ENCODE assay signal across 13 cellular contexts in genomic region chr2:112277591-112278220, GRCh38. TPM values are rescaled to one million over a fixed set of nuclear protein-coding genes. Genes with fewer than 3 reads are reported as not detected.
DNase-seq lines count a peak whose midpoint lies in the region; ATAC-seq and TF ChIP-seq lines count a peak whose summit lies in the region.
"Had no signal": no experiment of that assay in that cellular context is flagged by ENCODE, and none has a peak within 500 bp of the region (broad histone marks: within the 10 kb centered on the region; RNA-seq: fewer than 3 reads in every experiment).

No MANE protein-coding gene starts in this region.

- H3K4me3 Mint-ChIP-seq in activated T-cell treated with anti-CD3 and anti-CD28 coated beads, Interleukin-2, amount 50 U/mL, for 72 hours = peak overlapping the region; percentile 29 to 52
- H3K4me3 Mint-ChIP-seq in activated T-helper 1 cell treated with anti-CD3 and anti-CD28 coated beads, Interleukin-12 subunit alpha, Interleukin-12 subunit beta, Interleukin-2, Interleukin-4 antibody, amounts not matched to agents 30 ng/mL and 10 ng/mL and 1 ng/mL, durations not matched to agents 14 hours and 24 hours and 36 hours = no peak overlapping the region

- intact Hi-C loops in activated T-helper 1 cell treated with anti-CD3 and anti-CD28 coated beads, Interleukin-12 subunit alpha, Interleukin-12 subunit beta, Interleukin-2, Interleukin-4 antibody, amounts not matched to agents 30 ng/mL and 10 ng/mL and 1 ng/mL, durations not matched to agents 14 hours and 24 hours and 36 hours (cut with micrococcal nuclease) = loop anchor here (10.0 kb wide), 1 partner anchor 897 kb away; the partner anchor contains the start of gene PSD4

- WGBS in smooth muscle cell (ENCODE audit: low lambda C conversion rate) = 98% methylated on average over 5 of the region's 5 CpGs

- H3F3A ChIP-seq in OCI-LY1 (ENCODE audit: insufficient read depth, low read length) (peaks cover 4% of the 10 kb centered on the region; the same call in 1 of the 2 replicates), smooth muscle cell (ENCODE audit: low read depth) (peaks cover 3% of the 10 kb centered on the region)

- no peaks in the 10 kb centered on the region for H4K20me1 ChIP-seq in OCI-LY1 (ENCODE audit: insufficient read depth, low read length)
- no peaks in the 10 kb centered on the region for H4K20me1 ChIP-seq in smooth muscle cell (ENCODE audit: low read depth)

- no peaks in the 10 kb centered on the region for H3K36me3 Mint-ChIP-seq in activated T-cell treated with anti-CD3 and anti-CD28 coated beads, Interleukin-2, amount 50 U/mL, for 72 hours (ENCODE audit: insufficient read depth in 2 of 2)
- H3K36me3 Mint-ChIP-seq in activated T-helper 1 cell treated with anti-CD3 and anti-CD28 coated beads, Interleukin-12 subunit alpha, Interleukin-12 subunit beta, Interleukin-2, Interleukin-4 antibody, amounts not matched to agents 30 ng/mL and 10 ng/mL and 1 ng/mL, durations not matched to agents 14 hours and 24 hours and 36 hours (ENCODE audit: low read depth) = peaks cover 5% of the 10 kb centered on the region

- no peaks in the 10 kb centered on the region for H3K9me2 ChIP-seq in OCI-LY1 (ENCODE audit: low read depth, low read length)

- DNase-seq in activated T-cell treated with anti-CD3 and anti-CD28 coated beads, Interleukin-2, amount 50 U/mL, for 72 hours = no peak
- no peak for DNase-seq in activated T-cell treated with anti-CD3 and anti-CD28 coated beads for 4 hours
- DNase-seq in fibroblast of mammary gland (ENCODE audit: low read depth) = peak; percentile 80
- DNase-seq in smooth muscle cell (lab: John Stamatoyannopoulos, UW; ENCODE audit: unreplicated experiment) = no peak
- no peak for DNase-seq in RWPE1 (ENCODE audit: low spot score)
- no peak for DNase-seq in activated T-helper 1 cell treated with anti-CD3 and anti-CD28 coated beads, Interleukin-12 subunit alpha, Interleukin-12 subunit beta, Interleukin-2, Interleukin-4 antibody, amounts not matched to agents 30 ng/mL and 10 ng/mL and 1 ng/mL, durations not matched to agents 14 hours and 24 hours and 36 hours (ENCODE audit: low spot score)
- DNase-seq: ACHN; activated CD4-positive, alpha-beta T cell treated with anti-CD3 and anti-CD28 coated beads, Interleukin-2, amount 50 U/mL, for 4 hours; NCI-H2171; Right ventricle myocardium superior had no signal

- no peaks in the 10 kb centered on the region for H3K79me2 ChIP-seq in OCI-LY1 (ENCODE audit: insufficient read depth, low read length)
- H3K79me2 ChIP-seq in smooth muscle cell (ENCODE audit: low read depth) = peaks cover 15% of the 10 kb centered on the region

- H3K36me3 ChIP-seq in OCI-LY1 (ENCODE audit: insufficient read depth, low read length) (no peaks in the 10 kb centered on the region), smooth muscle cell (ENCODE audit: low read depth) (no peaks in the 10 kb centered on the region)

- no peaks in the 10 kb centered on the region for H3K9me3 Mint-ChIP-seq in activated T-cell treated with anti-CD3 and anti-CD28 coated beads, Interleukin-2, amount 50 U/mL, for 72 hours
- no peaks in the 10 kb centered on the region for H3K9me3 Mint-ChIP-seq in activated T-helper 1 cell treated with anti-CD3 and anti-CD28 coated beads, Interleukin-12 subunit alpha, Interleukin-12 subunit beta, Interleukin-2, Interleukin-4 antibody, amounts not matched to agents 30 ng/mL and 10 ng/mL and 1 ng/mL, durations not matched to agents 14 hours and 24 hours and 36 hours

- peaks cover 30% of the 10 kb centered on the region for H3K4me1 ChIP-seq in OCI-LY1 (ENCODE audit: insufficient read depth, low read length, severe bottlenecking)
- H3K4me1 ChIP-seq in smooth muscle cell (ENCODE audit: low read depth) = peaks cover 20% of the 10 kb centered on the region

- H3K4me1 Mint-ChIP-seq in activated T-cell treated with anti-CD3 and anti-CD28 coated beads, Interleukin-2, amount 50 U/mL, for 72 hours (ENCODE audit: low read depth) = peaks cover 22% of the 10 kb centered on the region
- peaks cover 13% of the 10 kb centered on the region for H3K4me1 Mint-ChIP-seq in activated T-helper 1 cell treated with anti-CD3 and anti-CD28 coated beads, Interleukin-12 subunit alpha, Interleukin-12 subunit beta, Interleukin-2, Interleukin-4 antibody, amounts not matched to agents 30 ng/mL and 10 ng/mL and 1 ng/mL, durations not matched to agents 14 hours and 24 hours and 36 hours (ENCODE audit: low read depth)

- ATAC-seq in activated T-cell treated with anti-CD3 and anti-CD28 coated beads, Interleukin-2, amount 50 U/mL, for 72 hours (replicated peaks in 1 of 2) = no peak
- no peak for ATAC-seq in GM19463 (IDR thresholded peaks at IDR 0.05; ENCODE audit: unreplicated experiment)

- H3K27me3 Mint-ChIP-seq in activated T-cell treated with anti-CD3 and anti-CD28 coated beads, Interleukin-2, amount 50 U/mL, for 72 hours (ENCODE audit: low read depth) = no peaks in the 10 kb centered on the region
- H3K27me3 Mint-ChIP-seq in activated T-helper 1 cell treated with anti-CD3 and anti-CD28 coated beads, Interleukin-12 subunit alpha, Interleukin-12 subunit beta, Interleukin-2, Interleukin-4 antibody, amounts not matched to agents 30 ng/mL and 10 ng/mL and 1 ng/mL, durations not matched to agents 14 hours and 24 hours and 36 hours (ENCODE audit: insufficient read depth) = peaks cover 2% of the 10 kb centered on the region

- POLR2A ChIA-PET in RWPE1 (lab: Yijun Ruan, JAX; ENCODE audit: low non-redundant PET) = no interaction called here

- no peak overlapping the region for H3K9ac ChIP-seq in OCI-LY1 (ENCODE audit: low read length)
- no peak overlapping the region for H3K9ac ChIP-seq in smooth muscle cell (ENCODE audit: low read depth)

- H2AFZ ChIP-seq in OCI-LY1 (ENCODE audit: low read length) = no peak overlapping the region
- no peak overlapping the region for H2AFZ ChIP-seq in smooth muscle cell (ENCODE audit: low read depth)

- H3K27me3 ChIP-seq in OCI-LY1 (ENCODE audit: insufficient read depth, low read length) = no peaks in the 10 kb centered on the region
- no peaks in the 10 kb centered on the region for H3K27me3 ChIP-seq in smooth muscle cell (ENCODE audit: low read depth)

- TF ChIP-seq CTCF in OCI-LY1 (IDR thresholded peaks at IDR 0.05; ENCODE audit: low read length) = no peak
- TF ChIP-seq CTCF in fibroblast of mammary gland (conservative IDR thresholded peaks at IDR 0.05; ENCODE audit: control insufficient read depth, insufficient read depth, low read depth, low read length) = no peak
- TF ChIP-seq CTCF in smooth muscle cell (IDR thresholded peaks at IDR 0.05; ENCODE audit: borderline replicate concordance, insufficient read depth, poor library complexity, severe bottlenecking) = no peak
- TF ChIP-seq CTCF in RWPE1 (conservative IDR thresholded peaks at IDR 0.05; ENCODE audit: low read depth) = no peak

- peak overlapping the region; percentile 50 for H3K27ac Mint-ChIP-seq in activated T-cell treated with anti-CD3 and anti-CD28 coated beads, Interleukin-2, amount 50 U/mL, for 72 hours
- no peak overlapping the region for H3K27ac Mint-ChIP-seq in activated T-helper 1 cell treated with anti-CD3 and anti-CD28 coated beads, Interleukin-12 subunit alpha, Interleukin-12 subunit beta, Interleukin-2, Interleukin-4 antibody, amounts not matched to agents 30 ng/mL and 10 ng/mL and 1 ng/mL, durations not matched to agents 14 hours and 24 hours and 36 hours

- H3K4me3 ChIP-seq in OCI-LY1 (ENCODE audit: low read depth, low read length, poor library complexity, severe bottlenecking) (no peak overlapping the region), fibroblast of mammary gland (ENCODE audit: control insufficient read depth, low read depth, low read length) (no peak overlapping the region), smooth muscle cell (no peak overlapping the region)

- H3K4me2 ChIP-seq in OCI-LY1 (ENCODE audit: low read length) (peak overlapping the region; percentile 95; the same call in 1 of the 2 replicates), smooth muscle cell (peak overlapping the region; percentile 98)

- H3K9me3 ChIP-seq in OCI-LY1 (ENCODE audit: low read length) (no peaks in the 10 kb centered on the region), smooth muscle cell (replicated peaks; ENCODE audit: low read depth) (no peaks in the 10 kb centered on the region)

- CTCF ChIA-PET in RWPE1 (lab: Yijun Ruan, JAX) = interaction anchor here (0.6 kb wide), 1 partner anchor 349 kb away, joined by 4 read pairs; no protein-coding TSS in a partner anchor

- no peak overlapping the region for H3K27ac ChIP-seq in OCI-LY1 (ENCODE audit: low read depth, low read length, poor library complexity, severe bottlenecking)
- H3K27ac ChIP-seq in smooth muscle cell (ENCODE audit: low read depth) = no peak overlapping the region
- no peak overlapping the region for H3K27ac ChIP-seq in RWPE1
- H3K27ac ChIP-seq: HL-60 had no signal

RNA-seq across cellular contexts. Expression of gene ZC3H6, which starts 2.3 kb away (rescaled TPM):
- 10 to 100 TPM; 26.3 to 30.7 TPM for total RNA-seq in activated T-cell treated with anti-CD3 and anti-CD28 coated beads, Interleukin-2, amount 50 U/mL, for 72 hours
- 7.6 and 8.4 TPM in 2 replicates for total RNA-seq in smooth muscle cell
- polyA plus RNA-seq in smooth muscle cell = 1.9 and 2.8 TPM in 2 replicates
- total RNA-seq in activated T-helper 1 cell treated with anti-CD3 and anti-CD28 coated beads, Interleukin-12 subunit alpha, Interleukin-12 subunit beta, Interleukin-2, Interleukin-4 antibody, amounts not matched to agents 30 ng/mL and 10 ng/mL and 1 ng/mL, durations not matched to agents 14 hours and 24 hours and 36 hours = 3.3 and 4.3 TPM in 2 replicates

RNA-seq across cellular contexts. Expression of gene ZC3H8, which starts 22.9 kb away (rescaled TPM):
- total RNA-seq in activated T-cell treated with anti-CD3 and anti-CD28 coated beads, Interleukin-2, amount 50 U/mL, for 72 hours = 10 to 100 TPM; 23.6 to 31.7 TPM
- 3.2 and 5.9 TPM in 2 replicates for total RNA-seq in smooth muscle cell
- polyA plus RNA-seq in smooth muscle cell = 9.1 and 12.7 TPM in 2 replicates
- total RNA-seq in activated T-helper 1 cell treated with anti-CD3 and anti-CD28 coated beads, Interleukin-12 subunit alpha, Interleukin-12 subunit beta, Interleukin-2, Interleukin-4 antibody, amounts not matched to agents 30 ng/mL and 10 ng/mL and 1 ng/mL, durations not matched to agents 14 hours and 24 hours and 36 hours = 32.9 and 37.4 TPM in 2 replicates
